In genomic region chr9:30846644-30847043, GRCh38 we compare ENCODE assay signal across 24 cellular contexts.
"Had no signal": no experiment of that assay in that cellular context is flagged by ENCODE, and none has a peak within 500 bp of the region (broad histone marks: within the 10 kb centered on the region; RNA-seq: fewer than 3 reads in every experiment).

No MANE protein-coding gene starts in this region.

- DNase-seq: activated CD4-positive, alpha-beta T cell treated with anti-CD3 and anti-CD28 coated beads, Interleukin-2, amount 10 ng/mL, durations not matched to agents 24 days and 14 days; activated CD4-positive, alpha-beta T cell treated with anti-CD3 and anti-CD28 coated beads, Interleukin-2, amount 50 U/mL, for 48 hours; activated CD4-positive, CD25-positive, alpha-beta regulatory T cell treated with anti-CD3 and anti-CD28 coated beads, Interleukin-2, amount 50 U/mL, for 72 hours; activated CD8-positive, alpha-beta memory T cell treated with anti-CD3 and anti-CD28 coated beads, Interleukin-2, amount 10 ng/mL, durations not matched to agents 7 days and 5 days; activated effector memory CD4-positive, alpha-beta T cell treated with anti-CD3 and anti-CD28 coated beads, Interleukin-2, amount 50 U/mL, for 16 hours; activated naive CD4-positive, alpha-beta T cell treated with Interleukin-2 at 50 U/mL for 16 hours; activated naive CD8-positive, alpha-beta T cell treated with anti-CD3 and anti-CD28 coated beads, Interleukin-2, amount 50 U/mL, for 24 hours; activated T-cell treated with anti-CD3 and anti-CD28 coated beads, Interleukin-2, amount 50 U/mL, for 24 hours; amniotic stem cell; central memory CD4-positive, alpha-beta T cell; Kasumi-1; NCI-H1048; NCI-H2029 treated with DMSO at 0.1 percent for 48 hours; NCI-H2171; NCI-H2227 treated with DMSO at 0.1 percent for 48 hours; NCI-H69; PC-9; SHP77 treated with DMSO at 0.1 percent for 48 hours; T-helper 17 cell; T-helper 9 cell had no signal

- ATAC-seq: activated CD8-positive, alpha-beta memory T cell treated with anti-CD3 and anti-CD28 coated beads, Interleukin-2, amount 10 ng/mL, durations not matched to agents 7 days and 5 days; activated naive CD4-positive, alpha-beta T cell treated with anti-CD3 and anti-CD28 coated beads, Interleukin-2, amount 50 U/mL, for 72 hours; activated naive CD8-positive, alpha-beta T cell treated with anti-CD3 and anti-CD28 coated beads, Interleukin-2, amount 50 U/mL, for 24 hours; body of pancreas; K562; T-helper 17 cell; WTC11 had no signal
